25 cellular contexts compared by ENCODE assay signal in the genomic region with DNA sequence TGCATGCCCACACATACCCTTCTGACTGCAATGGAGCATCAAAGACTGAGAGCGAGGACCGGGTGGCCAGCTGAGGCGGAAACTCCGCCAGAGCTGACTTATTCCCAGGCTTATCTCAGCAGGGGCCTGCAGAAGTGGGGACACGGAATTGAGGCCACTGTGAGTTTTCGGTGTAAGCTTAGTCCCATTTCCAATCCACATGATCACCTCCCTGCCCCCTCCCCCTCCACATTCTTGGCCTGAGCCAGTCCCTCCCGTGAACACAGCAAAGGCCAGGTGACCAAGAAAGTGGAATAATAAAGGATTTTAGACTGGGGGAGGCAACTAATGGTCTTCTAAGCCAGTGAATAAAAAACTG.
DNase-seq lines count a peak whose midpoint lies in the region; ATAC-seq, FAIRE-seq and TF ChIP-seq lines count a peak whose summit lies in the region.
"Had no signal": no experiment of that assay in that cellular context is flagged by ENCODE, and none has a peak within 500 bp of the region (broad histone marks: within the 10 kb centered on the region; RNA-seq: fewer than 3 reads in every experiment).

No MANE protein-coding gene starts in this region.

- peaks cover 7% of the 10 kb centered on the region for H3F3A ChIP-seq in neural progenitor cell (ENCODE audit: low read depth)

- H3K9me3 ChIP-seq in H1 (ENCODE audit: insufficient read depth in 2 of 2, low read depth in 1 of 2, low read length in 1 of 2) (no peaks in the 10 kb centered on the region), neural progenitor cell (ENCODE audit: low read depth) (no peaks in the 10 kb centered on the region)
- H3K9me3 ChIP-seq: HAP-1 had no signal

- H3K27me3 ChIP-seq in H1 (replicated peaks in 1 of 4; ENCODE audit: control insufficient read depth in 3 of 4, extremely low read depth in 1 of 4, insufficient read depth in 3 of 4, low read length in 3 of 4) (no peaks in the 10 kb centered on the region), neural progenitor cell (no peaks in the 10 kb centered on the region)

- FAIRE-seq in H1 (lab: Jason Lieb, UNC), result no peak

- no peak overlapping the region for H4K8ac ChIP-seq in H1 (ENCODE audit: extremely low read depth, insufficient read depth, low read length)

- POLR2A ChIA-PET in H1 (lab: Charles Lee; ENCODE audit: partially characterized antibody), result no interaction called here

- H3K4ac ChIP-seq in H1 (replicated peaks; ENCODE audit: insufficient read length, low read depth, low read length), result no peak overlapping the region

- TF ChIP-seq CTCF in H1 (IDR thresholded peaks at IDR 0.05; ENCODE audit: control extremely low read depth in 1 of 3, insufficient read depth in 1 of 3, low read depth in 1 of 3, low read length in 3 of 3) (no peak), neural progenitor cell (IDR thresholded peaks at IDR 0.05) (no peak)

- no peak overlapping the region for H4K5ac ChIP-seq in H1 (ENCODE audit: insufficient read length, low read depth, low read length)

- H3K23ac ChIP-seq in H1 (ENCODE audit: insufficient read length), result no peak overlapping the region

- H2AFZ ChIP-seq in H1 (ENCODE audit: low read length), result no peak overlapping the region
- no peak overlapping the region for H2AFZ ChIP-seq in neural progenitor cell (replicated peaks)
- H2AFZ ChIP-seq: PC-9 had no signal

- peak overlapping the region; percentile 24 for H3K4me3 Mint-ChIP-seq in T-helper 2 cell treated with Interferon-gamma antibody and Interleukin-4, amounts not matched to agents 5 μg/mL and 100 μg/mL, for 36 hours
- peak overlapping the region; percentile 54 for H3K4me3 Mint-ChIP-seq in neural progenitor cell
- H3K4me3 Mint-ChIP-seq: CD8-positive, alpha-beta memory T cell; IgD-negative memory B cell had no signal

- H3K9ac ChIP-seq in H1 (replicated peaks in 1 of 4; ENCODE audit: extremely low read depth in 1 of 4, low read depth in 3 of 4, low read length in 3 of 4) (no peak overlapping the region), neural progenitor cell (no peak overlapping the region)

- H3K4me1 ChIP-seq in H1 (replicated peaks in 1 of 4; ENCODE audit: control insufficient read depth in 3 of 4, insufficient read depth in 4 of 4, low read length in 3 of 4), result peaks cover 0 to 4% (median 0%) of the 10 kb centered on the region in 4 experiments; a peak in 2 of 7 replicates
- peaks cover 21% of the 10 kb centered on the region for H3K4me1 ChIP-seq in neural progenitor cell
- H3K4me1 ChIP-seq: HAP-1 had no signal

- no peak overlapping the region for H2AK5ac ChIP-seq in H1 (ENCODE audit: low read depth, low read length)

- peak; percentile 7 for ATAC-seq in HG02571 (IDR thresholded peaks at IDR 0.05; ENCODE audit: unreplicated experiment)
- ATAC-seq in HG03521 (IDR thresholded peaks at IDR 0.05; ENCODE audit: unreplicated experiment), result no peak

- no peak for TF ChIP-seq RAD21 in H1 (IDR thresholded peaks at IDR 0.05 in 1 of 2, conservative IDR thresholded peaks at IDR 0.05 in 1 of 2; ENCODE audit: low read depth in 2 of 2, low read length in 2 of 2)

- no peak overlapping the region for H2BK120ac ChIP-seq in H1 (replicated peaks; ENCODE audit: low read depth, low read length)

- no peaks in the 10 kb centered on the region for H3K36me3 Mint-ChIP-seq in T-helper 2 cell treated with Interferon-gamma antibody and Interleukin-4, amounts not matched to agents 5 μg/mL and 100 μg/mL, for 36 hours (ENCODE audit: low read depth)
- no peaks in the 10 kb centered on the region for H3K36me3 Mint-ChIP-seq in neural progenitor cell
- H3K36me3 Mint-ChIP-seq: IgD-negative memory B cell had no signal

- H4K20me1 ChIP-seq in H1 (replicated peaks in 1 of 2; ENCODE audit: control insufficient read depth in 1 of 2, insufficient read depth in 2 of 2, low read length in 2 of 2) (no peaks in the 10 kb centered on the region), neural progenitor cell (ENCODE audit: low read depth) (no peaks in the 10 kb centered on the region)

- no peak overlapping the region for H2BK20ac ChIP-seq in H1 (ENCODE audit: low read length)

- H2BK12ac ChIP-seq in H1 (ENCODE audit: low read depth, low read length), result no peak overlapping the region

- H3K4me2 ChIP-seq in H1 (ENCODE audit: insufficient read depth in 1 of 2, low read depth in 2 of 2, low read length in 2 of 2) (no peak overlapping the region), neural progenitor cell (peak overlapping the region; percentile 45)
- H3K4me2 ChIP-seq: PC-9 had no signal

- H2BK15ac ChIP-seq in H1 (ENCODE audit: low read length), result no peak overlapping the region

- H4K91ac ChIP-seq in H1 (replicated peaks; ENCODE audit: insufficient read length, low read length), result no peak overlapping the region

- H3K79me2 ChIP-seq in H1 (ENCODE audit: control insufficient read depth in 1 of 2, insufficient read depth in 2 of 2, low read length in 2 of 2), result no peaks in the 10 kb centered on the region
- no peaks in the 10 kb centered on the region for H3K79me2 ChIP-seq in neural progenitor cell (ENCODE audit: low read depth)

- no peak for DNase-seq in T-helper 2 cell treated with Interferon-gamma antibody and Interleukin-4, amounts not matched to agents 5 μg/mL and 100 μg/mL, for 36 hours (ENCODE audit: low spot score)
- no peak for DNase-seq in T-helper 2 cell
- no peak for DNase-seq in H1 (ENCODE audit: low read depth in 1 of 2, low spot score in 2 of 2)
- peak; percentile 59 for DNase-seq in neural progenitor cell (ENCODE audit: low spot score)
- no peak for DNase-seq in midbrain (lab: John Stamatoyannopoulos, UW)
- DNase-seq in SKM-1 (lab: John Stamatoyannopoulos, UW; ENCODE audit: unreplicated experiment), result no peak
- DNase-seq: 8988T; AML-193; Calu3; CD8-positive, alpha-beta memory T cell; DMS153; GDM1; NCI-H1105; NCI-H146; NCI-H2029; NCI-H2227 treated with DMSO at 0.1 percent for 48 hours; NCI-H510A; PC-9; RPMI8226; SHP77 had no signal

- H3K27ac ChIP-seq in H1 (ENCODE audit: low read depth, low read length) (no peak overlapping the region), neural progenitor cell (no peak overlapping the region)
- H3K27ac ChIP-seq: C4-2B, PC-9 had no signal

- H3K56ac ChIP-seq in H1 (replicated peaks; ENCODE audit: insufficient read length, low read depth, low read length), result no peak overlapping the region

- H2BK5ac ChIP-seq in H1 (ENCODE audit: low read depth, low read length), result no peak overlapping the region

- no peak overlapping the region for H3K18ac ChIP-seq in H1 (ENCODE audit: extremely low read depth, low read length)

- no peak for TF ChIP-seq POLR2A in H1 (IDR thresholded peaks at IDR 0.05; ENCODE audit: control extremely low read depth in 1 of 2, low read depth in 2 of 2, low read length in 2 of 2)

- H3K23me2 ChIP-seq in H1 (ENCODE audit: low read depth, low read length), result no peaks in the 10 kb centered on the region

- H3K27me3 Mint-ChIP-seq in T-helper 2 cell treated with Interferon-gamma antibody and Interleukin-4, amounts not matched to agents 5 μg/mL and 100 μg/mL, for 36 hours (ENCODE audit: low read depth), result peaks cover 2% of the 10 kb centered on the region
- peaks cover 12% of the 10 kb centered on the region for H3K27me3 Mint-ChIP-seq in neural progenitor cell (ENCODE audit: insufficient read depth, low read depth)

- 88% methylated on average over 7 of the region's 7 CpGs; no CpG with 5 or more reads in 1 of the 2 experiments for WGBS in H1 (ENCODE audit: extremely low coverage in 1 of 2, insufficient coverage in 1 of 2, insufficient read length in 1 of 2, insufficient replicate concordance in 2 of 2, low coverage in 1 of 2, low lambda C conversion rate in 2 of 2, missing lambda C conversion rate in 1 of 2), 2 experiments

- H3K27ac Mint-ChIP-seq in T-helper 2 cell treated with Interferon-gamma antibody and Interleukin-4, amounts not matched to agents 5 μg/mL and 100 μg/mL, for 36 hours, result no peak overlapping the region
- no peak overlapping the region for H3K27ac Mint-ChIP-seq in neural progenitor cell
- H3K27ac Mint-ChIP-seq: IgD-negative memory B cell had no signal

- peaks cover 26% of the 10 kb centered on the region for H3K4me1 Mint-ChIP-seq in T-helper 2 cell treated with Interferon-gamma antibody and Interleukin-4, amounts not matched to agents 5 μg/mL and 100 μg/mL, for 36 hours (ENCODE audit: low read depth)
- peaks cover 28% of the 10 kb centered on the region for H3K4me1 Mint-ChIP-seq in neural progenitor cell

- CTCF ChIA-PET in H1 (lab: Charles Lee; ENCODE audit: partially characterized antibody), result no interaction called here

- H3K9me3 Mint-ChIP-seq in T-helper 2 cell treated with Interferon-gamma antibody and Interleukin-4, amounts not matched to agents 5 μg/mL and 100 μg/mL, for 36 hours, result peaks cover 4% of the 10 kb centered on the region
- no peaks in the 10 kb centered on the region for H3K9me3 Mint-ChIP-seq in neural progenitor cell

- H3K14ac ChIP-seq in H1 (ENCODE audit: insufficient read length), result no peak overlapping the region

- no peak overlapping the region for H3K4me3 ChIP-seq in H1 (ENCODE audit: extremely low read depth in 1 of 4, insufficient read depth in 2 of 4, low read depth in 3 of 4, low read length in 4 of 4)
- H3K4me3 ChIP-seq in neural progenitor cell, result no peak overlapping the region
- H3K4me3 ChIP-seq: HAP-1, PC-9 had no signal

- no peak for TF ChIP-seq EP300 in H1 (IDR thresholded peaks at IDR 0.05; ENCODE audit: borderline replicate concordance in 1 of 2, low read depth in 2 of 2, low read length in 2 of 2)

- H3K79me1 ChIP-seq in H1 (ENCODE audit: low read depth, low read length), result no peaks in the 10 kb centered on the region

- no peaks in the 10 kb centered on the region for H3K36me3 ChIP-seq in H1 (ENCODE audit: control insufficient read depth in 2 of 4, insufficient read depth in 4 of 4, low read length in 3 of 4)
- no peaks in the 10 kb centered on the region for H3K36me3 ChIP-seq in neural progenitor cell
- H3K36me3 ChIP-seq: HAP-1 had no signal

TF ChIP-seq in H1, 55 proteins besides CTCF, POLR2A, EP300 and RAD21:
- TF ChIP-seq TEAD4 (IDR thresholded peaks at IDR 0.05; ENCODE audit: low read depth, low read length), result 0 out of 2 replicates have a peak, but pooled peaks have one; percentile 14
- TF ChIP-seq, protein P1, sequence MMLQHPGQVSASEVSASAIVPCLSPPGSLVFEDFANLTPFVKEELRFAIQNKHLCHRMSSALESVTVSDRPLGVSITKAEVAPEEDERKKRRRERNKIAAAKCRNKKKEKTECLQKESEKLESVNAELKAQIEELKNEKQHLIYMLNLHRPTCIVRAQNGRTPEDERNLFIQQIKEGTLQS (IDR thresholded peaks at IDR 0.05; ENCODE audit: insufficient read depth, low read depth, low read length), result no peak
